Comparison of ENCODE assay signal across 22 cellular contexts in genomic region chr10:21169271-21169670, GRCh38.
"Had no signal": no experiment of that assay in that cellular context is flagged by ENCODE, and none has a peak within 500 bp of the region (broad histone marks: within the 10 kb centered on the region; RNA-seq: fewer than 3 reads in every experiment).

No MANE protein-coding gene starts in this region.

- H3K9me3 Mint-ChIP-seq: activated B cell treated with CpG ODN at 0.5 μM for 24 hours; activated CD8-positive, alpha-beta T cell treated with anti-CD3 and anti-CD28 coated beads for 36 hours; activated naive CD8-positive, alpha-beta T cell treated with anti-CD3 and anti-CD28 coated beads, Interleukin-2, amount 50 U/mL, for 24 hours; dendritic cell treated with granulocyte-macrophage colony-stimulating factor and Interleukin-4, amounts not matched to agents 40 ng/mL and 50 ng/mL, for 4 days; memory B cell; natural killer cell treated with Interleukin-12 subunit alpha and Interleukin-12 subunit beta and Interleukin-15 and Interleukin-18, amount 100 ng/mL, for 72 hours had no signal

- H3K27ac Mint-ChIP-seq: activated B cell treated with CpG ODN at 0.5 μM for 24 hours; activated CD8-positive, alpha-beta T cell treated with anti-CD3 and anti-CD28 coated beads for 36 hours; activated naive CD8-positive, alpha-beta T cell treated with anti-CD3 and anti-CD28 coated beads, Interleukin-2, amount 50 U/mL, for 24 hours; dendritic cell treated with granulocyte-macrophage colony-stimulating factor and Interleukin-4, amounts not matched to agents 40 ng/mL and 50 ng/mL, for 4 days; effector memory CD8-positive, alpha-beta T cell; memory B cell; natural killer cell treated with Interleukin-12 subunit alpha and Interleukin-12 subunit beta and Interleukin-15 and Interleukin-18, amount 100 ng/mL, for 72 hours; progenitor cell of endocrine pancreas had no signal

- H3K27me3 Mint-ChIP-seq: progenitor cell of endocrine pancreas had no signal

- H3K4me3 ChIP-seq: gastroesophageal sphincter, left ventricle myocardium inferior, tibial artery had no signal

- H3K36me3 Mint-ChIP-seq: memory B cell; natural killer cell treated with Interleukin-12 subunit alpha and Interleukin-12 subunit beta and Interleukin-15 and Interleukin-18, amount 100 ng/mL, for 72 hours had no signal

- H3K36me3 ChIP-seq: gastroesophageal sphincter, left ventricle myocardium inferior, tibial artery had no signal

- H3K27ac ChIP-seq: epithelial cell of prostate, gastroesophageal sphincter, left ventricle myocardium inferior, tibial artery had no signal

- DNase-seq: activated B cell treated with CpG ODN at 0.5 μM for 24 hours; activated CD4-positive, alpha-beta T cell treated with anti-CD3 and anti-CD28 coated beads for 48 hours; activated CD8-positive, alpha-beta memory T cell treated with anti-CD3 and anti-CD28 coated beads, Interleukin-2, amount 50 U/mL, for 48 hours; activated CD8-positive, alpha-beta T cell treated with anti-CD3 and anti-CD28 coated beads for 36 hours; activated naive CD4-positive, alpha-beta T cell treated with Interleukin-2 at 50 U/mL for 16 hours; activated naive CD8-positive, alpha-beta T cell treated with anti-CD3 and anti-CD28 coated beads, Interleukin-2, amount 50 U/mL, for 24 hours; aorta; cerebellar nuclear complex; effector memory CD8-positive, alpha-beta T cell; left ventricle myocardium inferior; right cardiac atrium; small intestine; stimulated activated CD4-positive, alpha-beta T cell treated with anti-CD3 and anti-CD28 coated beads, Interleukin-4, amount 100 ng/mL, for 24 hours; stimulated activated naive CD4-positive, alpha-beta T cell; T-helper 2 cell; tibial artery had no signal

- H3K9me3 ChIP-seq: gastroesophageal sphincter, left ventricle myocardium inferior, tibial artery had no signal

- ATAC-seq: activated CD8-positive, alpha-beta T cell treated with anti-CD3 and anti-CD28 coated beads for 36 hours; activated naive CD8-positive, alpha-beta T cell treated with anti-CD3 and anti-CD28 coated beads, Interleukin-2, amount 50 U/mL, for 24 hours; effector memory CD8-positive, alpha-beta T cell; gastroesophageal sphincter; natural killer cell treated with Interleukin-12 subunit alpha and Interleukin-12 subunit beta and Interleukin-15 and Interleukin-18, amount 100 ng/mL, for 72 hours; right cardiac atrium had no signal

- H3K4me3 Mint-ChIP-seq: activated B cell treated with CpG ODN at 0.5 μM for 24 hours; activated CD8-positive, alpha-beta T cell treated with anti-CD3 and anti-CD28 coated beads for 36 hours; activated naive CD8-positive, alpha-beta T cell treated with anti-CD3 and anti-CD28 coated beads, Interleukin-2, amount 50 U/mL, for 24 hours; dendritic cell treated with granulocyte-macrophage colony-stimulating factor and Interleukin-4, amounts not matched to agents 40 ng/mL and 50 ng/mL, for 4 days; effector memory CD8-positive, alpha-beta T cell; memory B cell; natural killer cell treated with Interleukin-12 subunit alpha and Interleukin-12 subunit beta and Interleukin-15 and Interleukin-18, amount 100 ng/mL, for 72 hours had no signal
